22 cellular contexts compared by ENCODE assay signal in genomic region chr13:31179241-31179640, GRCh38. TPM values are rescaled to one million over a fixed set of nuclear protein-coding genes. Genes with fewer than 3 reads are reported as not detected.
DNase-seq lines count a peak whose midpoint lies in the region; ATAC-seq and TF ChIP-seq lines count a peak whose summit lies in the region.
"Had no signal": no experiment of that assay in that cellular context is flagged by ENCODE, and none has a peak within 500 bp of the region (broad histone marks: within the 10 kb centered on the region; RNA-seq: fewer than 3 reads in every experiment).

No MANE protein-coding gene starts in this region.

- no peaks in the 10 kb centered on the region for H4K20me1 ChIP-seq in BLaER1

- in situ Hi-C loops in HAP-1 (cut with MboI; ENCODE audit: low sequenced_read_pairs) (no loop called here), gastrocnemius medialis (cut with MboI; ENCODE audit: low sequenced_read_pairs in 4 of 4) (no loop called here)

- H4K8ac ChIP-seq in neuronal stem cell (ENCODE audit: low read depth, low read length) = no peak overlapping the region

- WGBS in neuronal stem cell (ENCODE audit: extremely low coverage in 2 of 2, insufficient read length in 2 of 2, insufficient replicate concordance in 1 of 2), 2 donors = no CpG with 5 or more reads among the region's 8 CpGs

- no peak overlapping the region for H4K91ac ChIP-seq in neuronal stem cell (ENCODE audit: low read depth, low read length, poor library complexity)

- H3K4me1 ChIP-seq in BLaER1 = peaks cover 8% of the 10 kb centered on the region
- no peaks in the 10 kb centered on the region for H3K4me1 ChIP-seq in CD4-positive, CD25-positive, alpha-beta regulatory T cell (ENCODE audit: control insufficient read depth, insufficient read depth, low read length, poor library complexity, severe bottlenecking)
- peaks cover 0 to 4% of the 10 kb centered on the region in 2 donors for H3K4me1 ChIP-seq in neuronal stem cell (ENCODE audit: control insufficient read depth in 2 of 2, insufficient read depth in 1 of 2, low read depth in 1 of 2, low read length in 2 of 2)
- peaks cover 2% of the 10 kb centered on the region; the same call in 1 of the 2 replicates for H3K4me1 ChIP-seq in HAP-1
- H3K4me1 ChIP-seq in gastrocnemius medialis = peaks cover 5 to 16% of the 10 kb centered on the region in 2 donors
- H3K4me1 ChIP-seq: A549 had no signal

- H3K27me3 Mint-ChIP-seq in CD4-positive, CD25-positive, alpha-beta regulatory T cell = peaks cover 16% of the 10 kb centered on the region
- H3K27me3 Mint-ChIP-seq: B cell had no signal

- H3K9me3 ChIP-seq in BLaER1 (peaks cover 4% of the 10 kb centered on the region; the same call in 1 of the 2 replicates), neuronal stem cell (replicated peaks in 1 of 2; ENCODE audit: control insufficient read depth in 2 of 2, insufficient read depth in 1 of 2, low read depth in 1 of 2, low read length in 2 of 2) (peaks cover 0 to 3% of the 10 kb centered on the region in 2 donors), HAP-1 (no peaks in the 10 kb centered on the region), gastrocnemius medialis (no peaks in the 10 kb centered on the region)
- H3K9me3 ChIP-seq in CD4-positive, CD25-positive, alpha-beta regulatory T cell (ENCODE audit: control insufficient read depth in 2 of 2, low read length in 2 of 2) = no peaks in the 10 kb centered on the region
- H3K9me3 ChIP-seq: A549 had no signal

- no peak for ATAC-seq in CD4-positive, CD25-positive, alpha-beta regulatory T cell (ENCODE audit: low read depth in 2 of 2)
- no peak for ATAC-seq in gastrocnemius medialis
- ATAC-seq: A549 had no signal

- peaks cover 0 to 5% (median 2%) of the 10 kb centered on the region in 4 donors for H3K4me1 Mint-ChIP-seq in CD4-positive, CD25-positive, alpha-beta regulatory T cell
- H3K4me1 Mint-ChIP-seq: B cell had no signal

- H2BK15ac ChIP-seq in neuronal stem cell (ENCODE audit: low read length) = no peak overlapping the region

- no peak overlapping the region for H2BK12ac ChIP-seq in neuronal stem cell (ENCODE audit: low read length)

- H3K27me3 ChIP-seq in BLaER1 (no peaks in the 10 kb centered on the region), neuronal stem cell (ENCODE audit: control insufficient read depth in 3 of 3, insufficient read depth in 3 of 3, low read depth in 1 of 3, low read length in 3 of 3) (no peaks in the 10 kb centered on the region), HAP-1 (ENCODE audit: low read depth) (no peaks in the 10 kb centered on the region), gastrocnemius medialis (no peaks in the 10 kb centered on the region)
- H3K27me3 ChIP-seq in CD4-positive, CD25-positive, alpha-beta regulatory T cell (ENCODE audit: control insufficient read depth, insufficient read depth, low read length) = no peaks in the 10 kb centered on the region

- TF ChIP-seq POLR2A in gastrocnemius medialis (IDR thresholded peaks at IDR 0.05) = no peak

- intact Hi-C loops in gastrocnemius medialis (cut with DNase I; ENCODE audit: low total_unique reads) = no loop called here

- H3K36me3 ChIP-seq in BLaER1 (no peaks in the 10 kb centered on the region), neuronal stem cell (replicated peaks in 1 of 2; ENCODE audit: control insufficient read depth in 2 of 2, insufficient read depth in 2 of 2, low read length in 2 of 2) (no peaks in the 10 kb centered on the region), HAP-1 (replicated peaks) (no peaks in the 10 kb centered on the region), gastrocnemius medialis (no peaks in the 10 kb centered on the region)
- H3K36me3 ChIP-seq in CD4-positive, CD25-positive, alpha-beta regulatory T cell (ENCODE audit: control insufficient read depth, insufficient read depth, low read length) = no peaks in the 10 kb centered on the region

- H3K23ac ChIP-seq in neuronal stem cell (ENCODE audit: low read depth, low read length, poor library complexity) = no peak overlapping the region

- H3K4me2 ChIP-seq in BLaER1 (peak overlapping the region; percentile 6; the same call in 1 of the 2 replicates), neuronal stem cell (ENCODE audit: insufficient read depth, low read length, poor library complexity, severe bottlenecking) (no peak overlapping the region)
- H3K4me2 ChIP-seq: A549 had no signal

- no peak overlapping the region for H3K4ac ChIP-seq in neuronal stem cell (ENCODE audit: low read length)

- no peak for DNase-seq in CD4-positive, CD25-positive, alpha-beta regulatory T cell
- DNase-seq in neuronal stem cell (ENCODE audit: low spot score) = no peak
- DNase-seq in HAP-1 (ENCODE audit: low spot score in 2 of 2) = no peak
- DNase-seq in activated CD4-positive, alpha-beta T cell treated with anti-CD3 and anti-CD28 coated beads, Interleukin-2, amount 50 U/mL, for 48 hours = no peak
- DNase-seq in gastrocnemius medialis = no peak
- DNase-seq: AML-193; CD4-positive, alpha-beta memory T cell; CD8-positive, alpha-beta memory T cell; COR-L47; DMS 273 treated with DMSO at 0.1 percent for 48 hours; DMS153; DMS53; DMS79; DND-41; EL; GDM1 had no signal

- H2BK120ac ChIP-seq in neuronal stem cell (ENCODE audit: low read depth, low read length) = no peak overlapping the region

- no peak overlapping the region for H3K14ac ChIP-seq in neuronal stem cell (ENCODE audit: low read length)

- TF ChIP-seq CTCF in gastrocnemius medialis (IDR thresholded peaks at IDR 0.05 in 4 of 5, conservative IDR thresholded peaks at IDR 0.05 in 1 of 5) = no peak

- no peaks in the 10 kb centered on the region for H3K79me1 ChIP-seq in neuronal stem cell (ENCODE audit: low read depth, low read length)

- peaks cover 0 to 2% (median 0%) of the 10 kb centered on the region in 7 donors for H3K9me3 Mint-ChIP-seq in CD4-positive, CD25-positive, alpha-beta regulatory T cell

- H3K36me3 Mint-ChIP-seq in CD4-positive, CD25-positive, alpha-beta regulatory T cell = no peaks in the 10 kb centered on the region
- H3K36me3 Mint-ChIP-seq: CD4-positive, alpha-beta memory T cell had no signal

- H3K4me3 ChIP-seq in BLaER1 = no peak overlapping the region
- H3K4me3 ChIP-seq in CD4-positive, CD25-positive, alpha-beta regulatory T cell (ENCODE audit: low read depth, low read length) = no peak overlapping the region
- no peak overlapping the region for H3K4me3 ChIP-seq in neuronal stem cell (ENCODE audit: low read length in 2 of 2)
- no peak overlapping the region for H3K4me3 ChIP-seq in HAP-1
- no peak overlapping the region for H3K4me3 ChIP-seq in gastrocnemius medialis
- H3K4me3 ChIP-seq: A549, GM12878 had no signal

- no peak overlapping the region for H2BK5ac ChIP-seq in neuronal stem cell (ENCODE audit: low read length)

- H3K9ac ChIP-seq in BLaER1 (no peak overlapping the region), neuronal stem cell (ENCODE audit: low read depth, low read length, poor library complexity) (no peak overlapping the region)

- no peak overlapping the region for H3K4me3 Mint-ChIP-seq in CD4-positive, CD25-positive, alpha-beta regulatory T cell
- H3K4me3 Mint-ChIP-seq: B cell; CD4-positive, alpha-beta memory T cell; CD8-positive, alpha-beta memory T cell had no signal

- peak overlapping the region; percentile 23 for H2AFZ ChIP-seq in neuronal stem cell (ENCODE audit: low read length)

- H3K18ac ChIP-seq in neuronal stem cell (ENCODE audit: low read length) = no peak overlapping the region

- peak overlapping the region in 2 of 3 donors; percentile 20 to 47 for H3K27ac Mint-ChIP-seq in CD4-positive, CD25-positive, alpha-beta regulatory T cell
- H3K27ac Mint-ChIP-seq: B cell; CD4-positive, alpha-beta memory T cell had no signal

- no peak overlapping the region for H2AK5ac ChIP-seq in neuronal stem cell (ENCODE audit: low read depth, low read length)

- no peak overlapping the region for H3K27ac ChIP-seq in BLaER1
- H3K27ac ChIP-seq in CD4-positive, CD25-positive, alpha-beta regulatory T cell (ENCODE audit: insufficient read depth, low read length, poor library complexity, severe bottlenecking) = no peak overlapping the region
- H3K27ac ChIP-seq in neuronal stem cell (replicated peaks; ENCODE audit: low read length) = no peak overlapping the region
- no peak overlapping the region for H3K27ac ChIP-seq in gastrocnemius medialis
- H3K27ac ChIP-seq: 22Rv1, A549, C4-2B had no signal

RNA-seq across cellular contexts. Expression of gene HSPH1, which starts 17.5 kb away (rescaled TPM):
- total RNA-seq in CD4-positive, CD25-positive, alpha-beta regulatory T cell = 155 TPM
- polyA plus RNA-seq in CD4-positive, CD25-positive, alpha-beta regulatory T cell = 10 to 100 TPM; 29.0 to 44.2 (median 32.8) TPM
- 36.9 TPM for polyA plus RNA-seq in neuronal stem cell (2013, experiment 1 of 2)
- 36.7 TPM for polyA plus RNA-seq in neuronal stem cell (2013, experiment 2 of 2)
- 10 to 100 TPM; 23.0 to 57.7 (median 30.6) TPM for total RNA-seq in gastrocnemius medialis

RNA-seq across cellular contexts. Expression of gene B3GLCT, which starts 20.5 kb away (rescaled TPM):
- 3.4 TPM for total RNA-seq in CD4-positive, CD25-positive, alpha-beta regulatory T cell
- polyA plus RNA-seq in CD4-positive, CD25-positive, alpha-beta regulatory T cell = 1 to 10 TPM; 3.4 to 5.6 (median 3.5) TPM
- polyA plus RNA-seq in neuronal stem cell (2013, experiment 1 of 2) = 4.5 TPM
- polyA plus RNA-seq in neuronal stem cell (2013, experiment 2 of 2) = 4.6 TPM
- 1 to 10 TPM; 2.4 to 4.8 (median 3.6) TPM for total RNA-seq in gastrocnemius medialis
